8 cellular contexts compared by ENCODE assay signal in genomic region chr13:77028202-77028601, GRCh38. TPM values are rescaled to one million over a fixed set of nuclear protein-coding genes. Genes with fewer than 3 reads are reported as not detected.
DNase-seq lines count a peak whose midpoint lies in the region; ATAC-seq and TF ChIP-seq lines count a peak whose summit lies in the region.

No MANE protein-coding gene starts in this region.

- H3K9me2 ChIP-seq in DOHH2 (replicated peaks; ENCODE audit: control insufficient read depth, low read length), result no peaks in the 10 kb centered on the region

- peaks cover 33% of the 10 kb centered on the region for H3K79me2 ChIP-seq in DOHH2 (ENCODE audit: control insufficient read depth, low read length)
- H3K79me2 ChIP-seq in osteoblast (ENCODE audit: insufficient read depth, low read length), result peaks cover 37% of the 10 kb centered on the region

- H3K4me3 ChIP-seq in DOHH2 (ENCODE audit: low read length) (peak overlapping the region; percentile 96), endocrine pancreas (ENCODE audit: control insufficient read depth, insufficient read depth, low read length) (peak overlapping the region; percentile 76), osteoblast (ENCODE audit: insufficient read depth, low read length) (peak overlapping the region; percentile 89)

- H3K4me2 ChIP-seq in DOHH2 (ENCODE audit: low read length) (peak overlapping the region; percentile 76), osteoblast (ENCODE audit: insufficient read depth, low read length) (peak overlapping the region; percentile 87)

- H2AFZ ChIP-seq in osteoblast (ENCODE audit: low read length), result peak overlapping the region; percentile 91

- ATAC-seq in HG03432 (IDR thresholded peaks at IDR 0.05; ENCODE audit: unreplicated experiment) (no peak), GM19023 (IDR thresholded peaks at IDR 0.05; ENCODE audit: unreplicated experiment) (no peak)

- no peak overlapping the region for H3K27ac ChIP-seq in DOHH2 (ENCODE audit: low read depth, low read length)
- peak overlapping the region; percentile 77 for H3K27ac ChIP-seq in osteoblast (ENCODE audit: low read depth, low read length)

- H3K36me3 ChIP-seq in DOHH2 (ENCODE audit: control insufficient read depth, low read length) (peaks cover 18% of the 10 kb centered on the region), endocrine pancreas (ENCODE audit: control insufficient read depth, insufficient read depth, low read length) (no peaks in the 10 kb centered on the region), osteoblast (ENCODE audit: insufficient read depth, low read length) (no peaks in the 10 kb centered on the region)

- peaks cover 6% of the 10 kb centered on the region for H3F3A ChIP-seq in DOHH2 (ENCODE audit: control insufficient read depth, insufficient read depth)

- H3K9ac ChIP-seq in endocrine pancreas (ENCODE audit: control insufficient read depth, insufficient read depth, low read length), result no peak overlapping the region

- TF ChIP-seq CTCF in DOHH2 (IDR thresholded peaks at IDR 0.05; ENCODE audit: low read depth, low read length, poor library complexity, severe bottlenecking) (no peak), osteoblast (IDR thresholded peaks at IDR 0.05; ENCODE audit: extremely low read depth, low read depth, low read length) (no peak)

- intact Hi-C loops in posterior cingulate gyrus (cut with DNase I), result loop anchor here (5.0 kb wide), 1 partner anchor 299 kb away; the partner anchor contains the start of gene MYCBP2

- no peaks in the 10 kb centered on the region for H3K27me3 ChIP-seq in DOHH2 (ENCODE audit: control insufficient read depth, low read length)
- H3K27me3 ChIP-seq in endocrine pancreas (ENCODE audit: control insufficient read depth, insufficient read depth, low read length), result no peaks in the 10 kb centered on the region
- H3K27me3 ChIP-seq in osteoblast (ENCODE audit: insufficient read depth, low read length), result no peaks in the 10 kb centered on the region

- H4K20me1 ChIP-seq in DOHH2 (ENCODE audit: control insufficient read depth, insufficient read depth, low read depth, low read length) (peaks cover 16% of the 10 kb centered on the region), osteoblast (ENCODE audit: insufficient read depth, low read length) (peaks cover 20% of the 10 kb centered on the region)

- DNase-seq in NCI-H748 (lab: John Stamatoyannopoulos, UW; ENCODE audit: unreplicated experiment), result peak; percentile 34
- DNase-seq in osteoblast (ENCODE audit: insufficient read length, low spot score, missing footprints), result no peak
- no peak for DNase-seq in cortex of kidney (lab: John Stamatoyannopoulos, UW)
- no peak for DNase-seq in posterior cingulate gyrus

- no peaks in the 10 kb centered on the region for H3K9me3 ChIP-seq in DOHH2 (ENCODE audit: control insufficient read depth, insufficient read depth, low read length)
- H3K9me3 ChIP-seq in endocrine pancreas (ENCODE audit: control insufficient read depth, low read length), result no peaks in the 10 kb centered on the region
- H3K9me3 ChIP-seq in osteoblast (ENCODE audit: low read depth, low read length), result no peaks in the 10 kb centered on the region

- H3K4me1 ChIP-seq in DOHH2 (ENCODE audit: control insufficient read depth, low read length) (peaks cover 33% of the 10 kb centered on the region), endocrine pancreas (ENCODE audit: control insufficient read depth, insufficient read depth, low read length) (peaks cover 11% of the 10 kb centered on the region), osteoblast (ENCODE audit: insufficient read depth, low read length) (peaks cover 28% of the 10 kb centered on the region)

RNA-seq across cellular contexts. Expression of gene FBXL3, which starts 1.2 kb away (rescaled TPM):
- total RNA-seq in osteoblast, result 69.2 and 76.0 TPM in 2 replicates

RNA-seq across cellular contexts. Expression of gene CLN5, which starts 36.3 kb away (rescaled TPM):
- 42.0 and 45.1 TPM in 2 replicates for total RNA-seq in osteoblast
